Comparison of ENCODE assay signal across 1 cellular context in genomic region chr2:160402997-160403979, GRCh38.
TF ChIP-seq lines count a peak whose summit lies in the region.

No MANE protein-coding gene starts in this region.

TF ChIP-seq in SK-N-SH treated with all-trans-retinoic acid at 6 μM for 48 hours, 23 proteins besides CTCF, POLR2A, EP300 and RAD21 (continued from another document):
- TF ChIP-seq PATZ1 (CRISPR knock-in tag; IDR thresholded peaks at IDR 0.05; ENCODE audit: borderline replicate concordance), result no peak
